ENCODE assay signal across 8 cellular contexts in genomic region chr9:127567898-127568617, GRCh38. TPM values are rescaled to one million over a fixed set of nuclear protein-coding genes. Genes with fewer than 3 reads are reported as not detected.
A peak's percentile ranks its signal among the peaks of the same experiment; 100 is the strongest.
DNase-seq lines count a peak whose midpoint lies in the region; ATAC-seq and TF ChIP-seq lines count a peak whose summit lies in the region.

No MANE protein-coding gene starts in this region.

- H3K4me3 ChIP-seq in MG63: peak overlapping the region; percentile 72
- H3K4me3 ChIP-seq in mammary epithelial cell (replicated peaks in 1 of 3; ENCODE audit: insufficient read depth in 1 of 3, low read depth in 2 of 3, low read length in 3 of 3): peak overlapping the region; percentile 69 to 90 (median 73)
- H3K4me3 ChIP-seq in right lobe of liver: peak overlapping the region; percentile 51 to 66 (median 62)
- H3K4me3 ChIP-seq in thyroid gland (replicated peaks in 1 of 3): peak overlapping the region; percentile 29 to 73 (median 62)

- H2AFZ ChIP-seq in mammary epithelial cell (ENCODE audit: low read depth, low read length): no peak overlapping the region

- 0% methylated on average over 8 of the region's 33 CpGs for WGBS in mammary epithelial cell (ENCODE audit: low coverage, missing lambda C conversion rate)
- WGBS in right lobe of liver (ENCODE audit: insufficient coverage, low coverage, low lambda C conversion rate, missing lambda C conversion rate): 7% methylated on average over 12 of the region's 33 CpGs
- WGBS in thyroid gland, 2 donors: 1 to 14% methylated on average over 8 to 23 of the region's 33 CpGs

- H3K9me3 ChIP-seq in MG63 (no peaks in the 10 kb centered on the region), mammary epithelial cell (replicated peaks; ENCODE audit: insufficient read depth, low read length) (no peaks in the 10 kb centered on the region), right lobe of liver (no peaks in the 10 kb centered on the region), thyroid gland (no peaks in the 10 kb centered on the region)

- H4K20me1 ChIP-seq in mammary epithelial cell (ENCODE audit: insufficient read depth, low read length): no peaks in the 10 kb centered on the region

- H3K27ac ChIP-seq in mammary epithelial cell (ENCODE audit: insufficient read depth, low read depth, low read length) (peak overlapping the region; percentile 68), right lobe of liver (peak overlapping the region in 2 of 3 donors; percentile 47 to 75), thyroid gland (peak overlapping the region; percentile 90 to 98 (median 95))

- H3K4me1 ChIP-seq in mammary epithelial cell (ENCODE audit: insufficient read depth, low read length) (peaks cover 53% of the 10 kb centered on the region), right lobe of liver (peaks cover 0 to 33% (median 0%) of the 10 kb centered on the region in 4 donors), thyroid gland (peaks cover 68 to 73% of the 10 kb centered on the region in 2 donors)

- CTCF ChIA-PET in mammary epithelial cell (lab: Charles Lee; ENCODE audit: low non-redundant PET): interaction anchor here (0.6 kb wide), 1 partner anchor 167 kb away, joined by 3 read pairs; the partner anchor contains the start of gene TOR2A

- peak in 2 of 4 donors; percentile 10 to 21 for ATAC-seq in right lobe of liver
- ATAC-seq in GM21447 (IDR thresholded peaks at IDR 0.05; ENCODE audit: unreplicated experiment): no peak
- ATAC-seq in HG02610 (IDR thresholded peaks at IDR 0.05; ENCODE audit: unreplicated experiment): no peak
- ATAC-seq in GM21717 (IDR thresholded peaks at IDR 0.05; ENCODE audit: unreplicated experiment): no peak

- H3K27me3 ChIP-seq in MG63 (no peaks in the 10 kb centered on the region), mammary epithelial cell (ENCODE audit: insufficient read depth, low read length) (no peaks in the 10 kb centered on the region), right lobe of liver (no peaks in the 10 kb centered on the region), thyroid gland (no peaks in the 10 kb centered on the region)

- H3K4me2 ChIP-seq in mammary epithelial cell (ENCODE audit: insufficient read depth, low read depth, low read length): peak overlapping the region; percentile 85

- dilution Hi-C loops in mammary epithelial cell (cut with HindIII; ENCODE audit: low sequenced_read_pairs): no loop called here

- intact Hi-C loops in mammary epithelial cell (cut with micrococcal nuclease): loop anchor here (1.0 kb wide), 1 partner anchor 18 kb away; no protein-coding TSS in a partner anchor
- intact Hi-C loops in right lobe of liver (cut with DNase I): no loop called here
- intact Hi-C loops in thyroid gland (cut with DNase I): no loop called here

- no peak for TF ChIP-seq CTCF in mammary epithelial cell (conservative IDR thresholded peaks at IDR 0.05 in 1 of 2, IDR thresholded peaks at IDR 0.05 in 1 of 2; ENCODE audit: extremely low read depth in 1 of 2, insufficient read depth in 1 of 2, low read depth in 1 of 2, low read length in 2 of 2)
- no peak for TF ChIP-seq CTCF in right lobe of liver (IDR thresholded peaks at IDR 0.05)
- no peak for TF ChIP-seq CTCF in thyroid gland (IDR thresholded peaks at IDR 0.05)

- DNase-seq in COLO668 (lab: John Stamatoyannopoulos, UW; ENCODE audit: unreplicated experiment) (peak; percentile 44), MG63 (peak; percentile 34), mammary epithelial cell (no peak), right lobe of liver (peak in 1 of 3 donors; percentile 51), thyroid gland (no peak)

- no peak for TF ChIP-seq POLR2A in right lobe of liver (IDR thresholded peaks at IDR 0.05)
- TF ChIP-seq POLR2A in thyroid gland (IDR thresholded peaks at IDR 0.05): no peak

- peaks cover 58% of the 10 kb centered on the region for H3K79me2 ChIP-seq in mammary epithelial cell (ENCODE audit: insufficient read depth, low read length)

- in situ Hi-C loops in mammary epithelial cell (cut with MboI; ENCODE audit: low sequenced_read_pairs in 2 of 2): no loop called here

- H3K36me3 ChIP-seq in MG63: peaks cover 33% of the 10 kb centered on the region
- peaks cover 5% of the 10 kb centered on the region for H3K36me3 ChIP-seq in mammary epithelial cell (ENCODE audit: insufficient read depth, low read length)
- no peaks in the 10 kb centered on the region for H3K36me3 ChIP-seq in right lobe of liver
- no peaks in the 10 kb centered on the region for H3K36me3 ChIP-seq in thyroid gland

- no TSS peak for BruUV-seq in mammary epithelial cell (replicated peaks; lab: Mats Ljungman, UMichigan)

- H3K9ac ChIP-seq in mammary epithelial cell (ENCODE audit: insufficient read depth, low read length): peak overlapping the region; percentile 85

RNA-seq across cellular contexts. Expression of gene STXBP1, which starts 44.0 kb away (rescaled TPM):
- 0.36 and 87.7 TPM in 2 replicates for total RNA-seq in MG63 (2014; rRNA removed; shearing (Covaris generic); ENCODE audit: low replicate concordance)
- total RNA-seq in mammary epithelial cell (10 to 100 TPM; 32.5 to 72.5 TPM), right lobe of liver (10 to 100 TPM in 1 of 6 experiments, 1 to 10 TPM in 5; 1.8 to 13.5 (median 4.1) TPM), thyroid gland (100 to 1,000 TPM in 2 of 4 donors, 10 to 100 TPM in 2; 23.8 to 139 (median 106) TPM)
- 31.6 TPM for polyA plus RNA-seq in mammary epithelial cell
- 107 TPM for polyA minus RNA-seq in mammary epithelial cell

Comparison
In these comparisons a context has a peak if more than half of its experiments do, and no peak if none do; other contexts are left out.
1. DNase-seq: peak in COLO668 (single experiment) and MG63 (single experiment); none in mammary epithelial cell (single experiment) and thyroid gland (0 of 2).
2. Peak in every context shown above with its lines, with median percentiles within 50 percentile points of each other: H3K4me3 ChIP-seq and H3K27ac ChIP-seq.